Comparison of ENCODE assay signal across 1 cellular context in the genomic region with DNA sequence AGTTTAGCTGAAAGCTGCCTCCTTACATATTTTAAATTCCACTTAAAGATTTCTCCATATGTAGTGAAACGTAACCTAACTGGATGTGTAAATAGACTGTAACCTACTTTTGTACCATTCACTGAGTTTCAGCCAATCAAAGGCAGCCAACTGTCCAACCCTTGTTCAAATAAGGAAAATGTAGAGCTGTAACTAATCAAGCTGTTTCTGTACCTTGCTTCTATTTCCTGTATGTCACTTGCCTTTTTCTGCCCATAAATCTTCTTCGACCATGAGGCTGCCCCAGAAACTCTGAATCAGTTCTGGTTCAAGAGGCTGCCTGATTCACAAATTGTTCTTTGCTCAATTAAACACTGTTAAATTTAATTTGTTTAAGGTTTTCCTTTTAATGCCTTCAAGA.
TF ChIP-seq lines count a peak whose summit lies in the region.

No MANE protein-coding gene starts in this region.

TF ChIP-seq in K562, 482 proteins besides CTCF, POLR2A, EP300 and RAD21 (continued from another document):
- TF ChIP-seq, protein P1, sequence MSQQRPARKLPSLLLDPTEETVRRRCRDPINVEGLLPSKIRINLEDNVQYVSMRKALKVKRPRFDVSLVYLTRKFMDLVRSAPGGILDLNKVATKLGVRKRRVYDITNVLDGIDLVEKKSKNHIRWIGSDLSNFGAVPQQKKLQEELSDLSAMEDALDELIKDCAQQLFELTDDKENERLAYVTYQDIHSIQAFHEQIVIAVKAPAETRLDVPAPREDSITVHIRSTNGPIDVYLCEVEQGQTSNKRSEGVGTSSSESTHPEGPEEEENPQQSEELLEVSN (IDR thresholded peaks at IDR 0.05; ENCODE audit: borderline replicate concordance in 1 of 2, extremely low read depth in 1 of 2, insufficient read depth in 1 of 2, insufficient read length in 1 of 2, low read depth in 1 of 2, low read length in 1 of 2, poor library complexity in 1 of 2, severe bottlenecking in 1 of 2): no peak
- TF ChIP-seq, protein P2, sequence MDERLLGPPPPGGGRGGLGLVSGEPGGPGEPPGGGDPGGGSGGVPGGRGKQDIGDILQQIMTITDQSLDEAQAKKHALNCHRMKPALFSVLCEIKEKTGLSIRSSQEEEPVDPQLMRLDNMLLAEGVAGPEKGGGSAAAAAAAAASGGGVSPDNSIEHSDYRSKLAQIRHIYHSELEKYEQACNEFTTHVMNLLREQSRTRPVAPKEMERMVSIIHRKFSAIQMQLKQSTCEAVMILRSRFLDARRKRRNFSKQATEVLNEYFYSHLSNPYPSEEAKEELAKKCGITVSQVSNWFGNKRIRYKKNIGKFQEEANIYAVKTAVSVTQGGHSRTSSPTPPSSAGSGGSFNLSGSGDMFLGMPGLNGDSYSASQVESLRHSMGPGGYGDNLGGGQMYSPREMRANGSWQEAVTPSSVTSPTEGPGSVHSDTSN (CRISPR knock-in tag; IDR thresholded peaks at IDR 0.05; ENCODE audit: low read depth): no peak
- TF ChIP-seq, protein P2 (tag; conservative IDR thresholded peaks at IDR 0.05; ENCODE audit: low read depth): peak; percentile 84
- TF ChIP-seq, protein P3, sequence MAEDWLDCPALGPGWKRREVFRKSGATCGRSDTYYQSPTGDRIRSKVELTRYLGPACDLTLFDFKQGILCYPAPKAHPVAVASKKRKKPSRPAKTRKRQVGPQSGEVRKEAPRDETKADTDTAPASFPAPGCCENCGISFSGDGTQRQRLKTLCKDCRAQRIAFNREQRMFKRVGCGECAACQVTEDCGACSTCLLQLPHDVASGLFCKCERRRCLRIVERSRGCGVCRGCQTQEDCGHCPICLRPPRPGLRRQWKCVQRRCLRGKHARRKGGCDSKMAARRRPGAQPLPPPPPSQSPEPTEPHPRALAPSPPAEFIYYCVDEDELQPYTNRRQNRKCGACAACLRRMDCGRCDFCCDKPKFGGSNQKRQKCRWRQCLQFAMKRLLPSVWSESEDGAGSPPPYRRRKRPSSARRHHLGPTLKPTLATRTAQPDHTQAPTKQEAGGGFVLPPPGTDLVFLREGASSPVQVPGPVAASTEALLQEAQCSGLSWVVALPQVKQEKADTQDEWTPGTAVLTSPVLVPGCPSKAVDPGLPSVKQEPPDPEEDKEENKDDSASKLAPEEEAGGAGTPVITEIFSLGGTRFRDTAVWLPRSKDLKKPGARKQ (CRISPR knock-in tag; IDR thresholded peaks at IDR 0.05): no peak
- TF ChIP-seq ZNF175 (CRISPR knock-in tag; IDR thresholded peaks at IDR 0.05; ENCODE audit: low read depth) (0 out of 2 replicates have a peak, but pooled peaks have one; percentile 51), SRF (CRISPR knock-in tag; IDR thresholded peaks at IDR 0.05) (0 out of 4 replicates have a peak, but pooled peaks of 1 of the 2 experiments have one; percentile 34), FOXA3 (CRISPR knock-in tag; conservative IDR thresholded peaks at IDR 0.05 in 1 of 2, IDR thresholded peaks at IDR 0.05 in 1 of 2) (peak in 1 of 2 experiments; percentile 77; a peak in 2 of 4 replicates), ADNP (tag; IDR thresholded peaks at IDR 0.05) (no peak), TRIM28 (IDR thresholded peaks at IDR 0.05) (no peak), HEY1 (CRISPR knock-in tag; IDR thresholded peaks at IDR 0.05; ENCODE audit: borderline replicate concordance) (no peak), SIRT6 (IDR thresholded peaks at IDR 0.05; ENCODE audit: low read depth, low read length) (no peak), RNF2 (IDR thresholded peaks at IDR 0.05) (no peak), ZNF12 (CRISPR knock-in tag; IDR thresholded peaks at IDR 0.05) (no peak), FOSL1 (tag; conservative IDR thresholded peaks at IDR 0.05) (no peak), ZNF445 (CRISPR knock-in tag; IDR thresholded peaks at IDR 0.05; ENCODE audit: low read depth) (no peak), CEBPG (CRISPR knock-in tag; IDR thresholded peaks at IDR 0.05) (no peak), CEBPG (tag; conservative IDR thresholded peaks at IDR 0.05 in 1 of 2, IDR thresholded peaks at IDR 0.05 in 1 of 2) (no peak), ETV1 (tag; conservative IDR thresholded peaks at IDR 0.05; ENCODE audit: low read depth) (0 out of 2 replicates have a peak, but pooled peaks have one; percentile 18), GTF2F1 (IDR thresholded peaks at IDR 0.05; ENCODE audit: low read depth, low read length) (no peak), POLR2B (IDR thresholded peaks at IDR 0.05; ENCODE audit: low read depth, partially characterized antibody) (no peak), ARHGAP35 (IDR thresholded peaks at IDR 0.05; ENCODE audit: partially characterized antibody) (no peak), MEIS2 (IDR thresholded peaks at IDR 0.05; ENCODE audit: partially characterized antibody) (peak; percentile 93)
- TF ChIP-seq, protein P4, sequence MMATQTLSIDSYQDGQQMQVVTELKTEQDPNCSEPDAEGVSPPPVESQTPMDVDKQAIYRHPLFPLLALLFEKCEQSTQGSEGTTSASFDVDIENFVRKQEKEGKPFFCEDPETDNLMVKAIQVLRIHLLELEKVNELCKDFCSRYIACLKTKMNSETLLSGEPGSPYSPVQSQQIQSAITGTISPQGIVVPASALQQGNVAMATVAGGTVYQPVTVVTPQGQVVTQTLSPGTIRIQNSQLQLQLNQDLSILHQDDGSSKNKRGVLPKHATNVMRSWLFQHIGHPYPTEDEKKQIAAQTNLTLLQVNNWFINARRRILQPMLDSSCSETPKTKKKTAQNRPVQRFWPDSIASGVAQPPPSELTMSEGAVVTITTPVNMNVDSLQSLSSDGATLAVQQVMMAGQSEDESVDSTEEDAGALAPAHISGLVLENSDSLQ (IDR thresholded peaks at IDR 0.05): peak; percentile 90
- TF ChIP-seq, protein P5, sequence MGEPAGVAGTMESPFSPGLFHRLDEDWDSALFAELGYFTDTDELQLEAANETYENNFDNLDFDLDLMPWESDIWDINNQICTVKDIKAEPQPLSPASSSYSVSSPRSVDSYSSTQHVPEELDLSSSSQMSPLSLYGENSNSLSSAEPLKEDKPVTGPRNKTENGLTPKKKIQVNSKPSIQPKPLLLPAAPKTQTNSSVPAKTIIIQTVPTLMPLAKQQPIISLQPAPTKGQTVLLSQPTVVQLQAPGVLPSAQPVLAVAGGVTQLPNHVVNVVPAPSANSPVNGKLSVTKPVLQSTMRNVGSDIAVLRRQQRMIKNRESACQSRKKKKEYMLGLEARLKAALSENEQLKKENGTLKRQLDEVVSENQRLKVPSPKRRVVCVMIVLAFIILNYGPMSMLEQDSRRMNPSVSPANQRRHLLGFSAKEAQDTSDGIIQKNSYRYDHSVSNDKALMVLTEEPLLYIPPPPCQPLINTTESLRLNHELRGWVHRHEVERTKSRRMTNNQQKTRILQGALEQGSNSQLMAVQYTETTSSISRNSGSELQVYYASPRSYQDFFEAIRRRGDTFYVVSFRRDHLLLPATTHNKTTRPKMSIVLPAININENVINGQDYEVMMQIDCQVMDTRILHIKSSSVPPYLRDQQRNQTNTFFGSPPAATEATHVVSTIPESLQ (CRISPR knock-in tag; IDR thresholded peaks at IDR 0.05): no peak
- TF ChIP-seq, protein P6, sequence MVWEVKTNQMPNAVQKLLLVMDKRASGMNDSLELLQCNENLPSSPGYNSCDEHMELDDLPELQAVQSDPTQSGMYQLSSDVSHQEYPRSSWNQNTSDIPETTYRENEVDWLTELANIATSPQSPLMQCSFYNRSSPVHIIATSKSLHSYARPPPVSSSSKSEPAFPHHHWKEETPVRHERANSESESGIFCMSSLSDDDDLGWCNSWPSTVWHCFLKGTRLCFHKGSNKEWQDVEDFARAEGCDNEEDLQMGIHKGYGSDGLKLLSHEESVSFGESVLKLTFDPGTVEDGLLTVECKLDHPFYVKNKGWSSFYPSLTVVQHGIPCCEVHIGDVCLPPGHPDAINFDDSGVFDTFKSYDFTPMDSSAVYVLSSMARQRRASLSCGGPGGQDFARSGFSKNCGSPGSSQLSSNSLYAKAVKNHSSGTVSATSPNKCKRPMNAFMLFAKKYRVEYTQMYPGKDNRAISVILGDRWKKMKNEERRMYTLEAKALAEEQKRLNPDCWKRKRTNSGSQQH (CRISPR knock-in tag; IDR thresholded peaks at IDR 0.05): no peak
- TF ChIP-seq, protein P7, sequence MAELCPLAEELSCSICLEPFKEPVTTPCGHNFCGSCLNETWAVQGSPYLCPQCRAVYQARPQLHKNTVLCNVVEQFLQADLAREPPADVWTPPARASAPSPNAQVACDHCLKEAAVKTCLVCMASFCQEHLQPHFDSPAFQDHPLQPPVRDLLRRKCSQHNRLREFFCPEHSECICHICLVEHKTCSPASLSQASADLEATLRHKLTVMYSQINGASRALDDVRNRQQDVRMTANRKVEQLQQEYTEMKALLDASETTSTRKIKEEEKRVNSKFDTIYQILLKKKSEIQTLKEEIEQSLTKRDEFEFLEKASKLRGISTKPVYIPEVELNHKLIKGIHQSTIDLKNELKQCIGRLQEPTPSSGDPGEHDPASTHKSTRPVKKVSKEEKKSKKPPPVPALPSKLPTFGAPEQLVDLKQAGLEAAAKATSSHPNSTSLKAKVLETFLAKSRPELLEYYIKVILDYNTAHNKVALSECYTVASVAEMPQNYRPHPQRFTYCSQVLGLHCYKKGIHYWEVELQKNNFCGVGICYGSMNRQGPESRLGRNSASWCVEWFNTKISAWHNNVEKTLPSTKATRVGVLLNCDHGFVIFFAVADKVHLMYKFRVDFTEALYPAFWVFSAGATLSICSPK (IDR thresholded peaks at IDR 0.05; ENCODE audit: borderline replicate concordance): no peak
TF ChIP-seq in K562: peak in this region for 7.
